Comparison of ENCODE assay signal across 15 cellular contexts in genomic region chr10:71719042-71719441, GRCh38. TPM values are rescaled to one million over a fixed set of nuclear protein-coding genes. Genes with fewer than 3 reads are reported as not detected.
A peak's percentile ranks its signal among the peaks of the same experiment; 100 is the strongest.
DNase-seq lines count a peak whose midpoint lies in the region; ATAC-seq and TF ChIP-seq lines count a peak whose summit lies in the region.
"Had no signal": no experiment of that assay in that cellular context is flagged by ENCODE, and none has a peak within 500 bp of the region (broad histone marks: within the 10 kb centered on the region; RNA-seq: fewer than 3 reads in every experiment).

No MANE protein-coding gene starts in this region.

- TF ChIP-seq CTCF in RWPE1 (conservative IDR thresholded peaks at IDR 0.05; ENCODE audit: low read depth): no peak
- TF ChIP-seq CTCF in ovary (IDR thresholded peaks at IDR 0.05): no peak

- POLR2A ChIA-PET in RWPE1 (lab: Yijun Ruan, JAX; ENCODE audit: low non-redundant PET): no interaction called here

- H3K9me3 ChIP-seq in ovary (no peaks in the 10 kb centered on the region), aorta (ENCODE audit: control insufficient read depth, low read length) (no peaks in the 10 kb centered on the region)

- H3K4me3 ChIP-seq in ovary: no peak overlapping the region
- H3K4me3 ChIP-seq in aorta (ENCODE audit: low read length in 2 of 2): no peak overlapping the region
- H3K4me3 ChIP-seq: SK-N-MC had no signal

- H3K27ac ChIP-seq in RWPE1 (0 out of 2 replicates have a peak overlapping the region, but pooled peaks have one; percentile 2), ovary (peak overlapping the region; percentile 55 to 83), aorta (ENCODE audit: low read depth in 1 of 2, low read length in 2 of 2) (no peak overlapping the region)
- H3K27ac ChIP-seq: SK-N-MC had no signal

- ATAC-seq in Right ventricle myocardium superior (ENCODE audit: poor library complexity) (peak; percentile 55), aorta (ENCODE audit: low FRiP score) (peak; percentile 70)

- H3K4me1 ChIP-seq in ovary (ENCODE audit: insufficient read depth) (peaks cover 51% of the 10 kb centered on the region), aorta (ENCODE audit: control insufficient read depth in 1 of 2, insufficient read depth in 2 of 2, low read length in 2 of 2) (no peaks in the 10 kb centered on the region)

- DNase-seq in RWPE1 (ENCODE audit: low spot score): no peak
- DNase-seq in Right ventricle myocardium superior: peak; percentile 85
- DNase-seq in ovary: peak; percentile 74 to 87 (median 80)
- DNase-seq in aorta: peak in 1 of 2 donors; percentile 61
- no peak for DNase-seq in SW 1271 (lab: John Stamatoyannopoulos, UW)
- DNase-seq in activated effector memory CD4-positive, alpha-beta T cell treated with Interleukin-2 at 50 U/mL for 16 hours: no peak
- no peak for DNase-seq in OCI-M2 (lab: John Stamatoyannopoulos, UW; ENCODE audit: unreplicated experiment)
- DNase-seq: activated CD4-positive, alpha-beta T cell treated with anti-CD3 and anti-CD28 coated beads, Interleukin-2, amount 50 U/mL, for 4 hours; activated T-cell treated with anti-CD3 and anti-CD28 coated beads, Interleukin-2, amount 50 U/mL, for 48 hours; Kasumi-1; naive B cell; NCI-H1417 treated with DMSO at 0.1 percent for 48 hours; stimulated activated CD4-positive, alpha-beta T cell treated with anti-CD3 and anti-CD28 coated beads, Interleukin-4, amount 100 ng/mL, for 1 hour had no signal

- CTCF ChIA-PET in RWPE1 (lab: Yijun Ruan, JAX): interaction anchor here (0.6 kb wide), 2 partner anchors 251 to 480 kb away, joined by 3 read pairs; no protein-coding TSS in a partner anchor

- TF ChIP-seq EP300 in ovary (IDR thresholded peaks at IDR 0.05): no peak

- intact Hi-C loops in Right ventricle myocardium superior (cut with DNase I) (no loop called here), ovary (cut with DNase I) (no loop called here), aorta (cut with DNase I) (no loop called here)

- TF ChIP-seq POLR2A in ovary (IDR thresholded peaks at IDR 0.05): no peak

- 19 to 33% (median 32%) methylated on average over 7 of the region's 7 CpGs for WGBS in ovary, 3 donors
- 89 to 90% methylated on average over 7 of the region's 7 CpGs for WGBS in aorta, 2 donors

- H3K27me3 ChIP-seq in ovary (no peaks in the 10 kb centered on the region), aorta (ENCODE audit: control insufficient read depth in 1 of 2, insufficient read depth in 2 of 2, low read length in 1 of 2) (no peaks in the 10 kb centered on the region)

- H3K36me3 ChIP-seq in ovary (no peaks in the 10 kb centered on the region), aorta (ENCODE audit: control insufficient read depth in 1 of 2, insufficient read depth in 2 of 2, low read length in 1 of 2) (no peaks in the 10 kb centered on the region)

RNA-seq across cellular contexts. Expression of gene C10orf105, which starts 0.5 kb away (rescaled TPM):
- total RNA-seq in Right ventricle myocardium superior (0.05 TPM), ovary (under 1 TPM; 0.11 to 0.45 (median 0.27) TPM), aorta (under 1 TPM; 0.36 to 0.42 TPM)
- polyA plus RNA-seq in ovary (under 1 TPM; 0.20 to 0.27 TPM), aorta (not detected)
- total RNA-seq: renal cortical epithelial cell had no signal

RNA-seq across cellular contexts. Expression of gene VSIR, which starts 54.3 kb away (rescaled TPM):
- total RNA-seq in Right ventricle myocardium superior (116 TPM), ovary (10 to 100 TPM; 40.7 to 94.1 (median 63.4) TPM), aorta (100 to 1,000 TPM in 1 of 2 donors, 10 to 100 TPM in 1; 91.8 to 123 TPM)
- polyA plus RNA-seq in ovary (10 to 100 TPM; 19.9 to 51.2 TPM), aorta (10 to 100 TPM; 44.7 to 48.0 TPM)

Comparison
In these comparisons a context has a peak if more than half of its experiments do, and no peak if none do; other contexts are left out.
1. DNase-seq: peak in Right ventricle myocardium superior (single experiment) and ovary (5 of 5); none in RWPE1 (single experiment), SW 1271 (0 of 2), activated effector memory CD4-positive, alpha-beta T cell treated with Interleukin-2 at 50 U/mL for 16 hours (single experiment) and OCI-M2 (single experiment).
2. H3K27ac ChIP-seq: peak in RWPE1 (single experiment) and ovary (2 of 2); none in aorta (0 of 2).